ENCODE assay signal across 1 cellular context in genomic region chr1:26094677-26095383, GRCh38.
TF ChIP-seq lines count a peak whose summit lies in the region.

No MANE protein-coding gene starts in this region.

TF ChIP-seq in K562, 482 proteins besides CTCF, POLR2A, EP300 and RAD21 (continued from another document):
- no peak for TF ChIP-seq NR0B1 (IDR thresholded peaks at IDR 0.05; ENCODE audit: partially characterized antibody)
- no peak; the same call in 1 of the 2 replicates for TF ChIP-seq ELF2 (CRISPR knock-in tag; IDR thresholded peaks at IDR 0.05)
- no peak for TF ChIP-seq CBX5 (IDR thresholded peaks at IDR 0.05; ENCODE audit: borderline replicate concordance, low read depth)
- peak; percentile 59; the same call in 1 of the 2 replicates for TF ChIP-seq ZBTB17 (CRISPR knock-in tag; IDR thresholded peaks at IDR 0.05)
- no peak for TF ChIP-seq ATF3 (IDR thresholded peaks at IDR 0.05)
- TF ChIP-seq ATF3 (CRISPR knock-in tag; conservative IDR thresholded peaks at IDR 0.05), result no peak
- peak; percentile 47; the same call in 1 of the 2 replicates for TF ChIP-seq EP400 (IDR thresholded peaks at IDR 0.05)
- no peak for TF ChIP-seq THRB (CRISPR knock-in tag; conservative IDR thresholded peaks at IDR 0.05)
- no peak for TF ChIP-seq AFF4 (CRISPR knock-in tag; IDR thresholded peaks at IDR 0.05)
- TF ChIP-seq SMARCB1 (IDR thresholded peaks at IDR 0.05; ENCODE audit: insufficient read length, low read depth), result no peak
- peak; percentile 38 to 90; a peak in 2 of 4 replicates for TF ChIP-seq MAZ (CRISPR knock-in tag; conservative IDR thresholded peaks at IDR 0.05 in 1 of 2, IDR thresholded peaks at IDR 0.05 in 1 of 2)
- TF ChIP-seq ARHGAP35 (IDR thresholded peaks at IDR 0.05; ENCODE audit: partially characterized antibody), result no peak
- TF ChIP-seq HDAC1 (IDR thresholded peaks at IDR 0.05), result peak in 1 of 2 experiments; percentile 17; a peak in 1 of 4 replicates
- TF ChIP-seq CTBP1 (IDR thresholded peaks at IDR 0.05; ENCODE audit: borderline replicate concordance), result peak; percentile 89
- TF ChIP-seq TBP (optimal IDR thresholded peaks at IDR 0.05; ENCODE audit: low read depth, low read length), result peak; percentile 21
- TF ChIP-seq ETV1 (tag; conservative IDR thresholded peaks at IDR 0.05; ENCODE audit: low read depth), result peak; percentile 87
- peak; percentile 20 for TF ChIP-seq CCNT2 (IDR thresholded peaks at IDR 0.05; ENCODE audit: borderline replicate concordance, extremely low read depth, insufficient read length, low read depth, low read length)
- no peak for TF ChIP-seq SIRT6 (IDR thresholded peaks at IDR 0.05; ENCODE audit: low read depth, low read length)
- no peak for TF ChIP-seq ZNF644 (tag; IDR thresholded peaks at IDR 0.05; ENCODE audit: low read depth)
- 0 out of 2 replicates have a peak, but pooled peaks have one; percentile 19 for TF ChIP-seq E2F3 (CRISPR knock-in tag; IDR thresholded peaks at IDR 0.05)
- no peak for TF ChIP-seq TSHZ1 (CRISPR knock-in tag; IDR thresholded peaks at IDR 0.05)
- no peak for TF ChIP-seq KAT2B (IDR thresholded peaks at IDR 0.05; ENCODE audit: low read depth, low read length)
- no peak for TF ChIP-seq ZNF778 (CRISPR knock-in tag; IDR thresholded peaks at IDR 0.05)
- TF ChIP-seq ZNF780A (CRISPR knock-in tag; IDR thresholded peaks at IDR 0.05), result no peak
- no peak for TF ChIP-seq HMG20A (CRISPR knock-in tag; conservative IDR thresholded peaks at IDR 0.05)
- TF ChIP-seq FOXM1 (IDR thresholded peaks at IDR 0.05; ENCODE audit: low read depth), result no peak
- no peak for TF ChIP-seq FOXM1 (CRISPR knock-in tag; IDR thresholded peaks at IDR 0.05; ENCODE audit: low read depth)
- TF ChIP-seq HDGF (IDR thresholded peaks at IDR 0.05), result peak; percentile 63; the same call in 1 of the 2 replicates
- TF ChIP-seq ZBTB49 (CRISPR knock-in tag; IDR thresholded peaks at IDR 0.05; ENCODE audit: borderline replicate concordance), result no peak
- no peak for TF ChIP-seq PREB (CRISPR knock-in tag; IDR thresholded peaks at IDR 0.05)
- no peak for TF ChIP-seq CBFB (CRISPR knock-in tag; IDR thresholded peaks at IDR 0.05)
- TF ChIP-seq ZNF551 (CRISPR knock-in tag; IDR thresholded peaks at IDR 0.05), result no peak
- no peak for TF ChIP-seq RNF2 (IDR thresholded peaks at IDR 0.05)
- no peak for TF ChIP-seq THAP12 (CRISPR knock-in tag; IDR thresholded peaks at IDR 0.05)
- no peak for TF ChIP-seq ZNF764 (CRISPR knock-in tag; IDR thresholded peaks at IDR 0.05; ENCODE audit: low read depth)
- TF ChIP-seq ID3 (CRISPR knock-in tag; IDR thresholded peaks at IDR 0.05), result no peak
- TF ChIP-seq ID3 (tag; IDR thresholded peaks at IDR 0.05), result 0 out of 2 replicates have a peak, but pooled peaks have one; percentile 33
- TF ChIP-seq PTBP1 (IDR thresholded peaks at IDR 0.05; ENCODE audit: low read depth, low read length), result no peak
- TF ChIP-seq TFAP4 (CRISPR knock-in tag; IDR thresholded peaks at IDR 0.05; ENCODE audit: borderline replicate concordance), result peak; percentile 38; the same call in 1 of the 2 replicates
- TF ChIP-seq ZNF766 (CRISPR knock-in tag; conservative IDR thresholded peaks at IDR 0.05), result peak; percentile 63; the same call in 1 of the 2 replicates
- peak; percentile 89 for TF ChIP-seq BRD9 (IDR thresholded peaks at IDR 0.05; ENCODE audit: low read depth, partially characterized antibody)
- TF ChIP-seq GABPA (tag; conservative IDR thresholded peaks at IDR 0.05; ENCODE audit: low read depth), result peak; percentile 57; the same call in 1 of the 2 replicates
- peak; percentile 34; the same call in 1 of the 2 replicates for TF ChIP-seq POLR2G (IDR thresholded peaks at IDR 0.05; ENCODE audit: low read depth, low read length)
- TF ChIP-seq ZC3H11A (IDR thresholded peaks at IDR 0.05; ENCODE audit: low read depth, low read length), result no peak
- no peak for TF ChIP-seq ETS2 (tag; IDR thresholded peaks at IDR 0.05; ENCODE audit: borderline replicate concordance, poor library complexity, severe bottlenecking)
- TF ChIP-seq NCOR1 (IDR thresholded peaks at IDR 0.05), result no peak
- no peak for TF ChIP-seq MCM3 (IDR thresholded peaks at IDR 0.05)
- no peak for TF ChIP-seq GATA2 (CRISPR knock-in tag; IDR thresholded peaks at IDR 0.05)
- no peak for TF ChIP-seq SREBF2 (CRISPR knock-in tag; IDR thresholded peaks at IDR 0.05)
- TF ChIP-seq SMARCA5 (IDR thresholded peaks at IDR 0.05), result peak; percentile 71; the same call in 1 of the 2 replicates
- TF ChIP-seq FUS (optimal IDR thresholded peaks at IDR 0.05; ENCODE audit: low read depth, low read length), result no peak
TF ChIP-seq in K562: peak in this region for 70.
